1 cellular context compared by ENCODE assay signal in genomic region chr22:28759861-28760560, GRCh38.
TF ChIP-seq lines count a peak whose summit lies in the region.

No MANE protein-coding gene starts in this region.

TF ChIP-seq in K562, 482 proteins besides CTCF, POLR2A, EP300 and RAD21:
- TF ChIP-seq MYBL2 (IDR thresholded peaks at IDR 0.05; ENCODE audit: low read depth) (no peak), MYBL2 (CRISPR knock-in tag; IDR thresholded peaks at IDR 0.05; ENCODE audit: borderline replicate concordance) (no peak), SMARCC2 (IDR thresholded peaks at IDR 0.05; ENCODE audit: low read depth) (no peak), ESRRB (CRISPR knock-in tag; IDR thresholded peaks at IDR 0.05; ENCODE audit: borderline replicate concordance) (no peak), ZNF699 (CRISPR knock-in tag; IDR thresholded peaks at IDR 0.05; ENCODE audit: insufficient replicate concordance) (no peak), ZBTB9 (CRISPR knock-in tag; IDR thresholded peaks at IDR 0.05) (no peak), ZFP36 (IDR thresholded peaks at IDR 0.05; ENCODE audit: low read depth, low read length, partially characterized antibody) (no peak), XRCC4 (IDR thresholded peaks at IDR 0.05; ENCODE audit: extremely low read depth, insufficient read depth, insufficient read length) (no peak)
